28 cellular contexts compared by ENCODE assay signal in genomic region chr13:68550330-68550729, GRCh38.
DNase-seq lines count a peak whose midpoint lies in the region; ATAC-seq lines count a peak whose summit lies in the region.
"Had no signal": no experiment of that assay in that cellular context is flagged by ENCODE, and none has a peak within 500 bp of the region (broad histone marks: within the 10 kb centered on the region; RNA-seq: fewer than 3 reads in every experiment).

No MANE protein-coding gene starts in this region.

- no peaks in the 10 kb centered on the region for H3K36me3 Mint-ChIP-seq in stimulated activated memory B cell treated with anti-CD40 and anti-IgM and Interleukin-4, amounts not matched to agents 10 μg/mL and 1 μg/mL and 100 μg/mL, for 72 hours
- H3K36me3 Mint-ChIP-seq: activated CD4-positive, alpha-beta memory T cell treated with anti-CD3 and anti-CD28 coated beads for 36 hours; activated naive CD4-positive, alpha-beta T cell treated with anti-CD3 and anti-CD28 coated beads, Interleukin-2, amount 10 ng/mL, durations not matched to agents 7 days and 5 days had no signal

- H3K4me1 Mint-ChIP-seq in stimulated activated memory B cell treated with anti-CD40 and anti-IgM and Interleukin-4, amounts not matched to agents 10 μg/mL and 1 μg/mL and 100 μg/mL, for 72 hours: peaks cover 20% of the 10 kb centered on the region
- H3K4me1 Mint-ChIP-seq: activated naive CD4-positive, alpha-beta T cell treated with anti-CD3 and anti-CD28 coated beads, Interleukin-2, amount 10 ng/mL, durations not matched to agents 7 days and 5 days; GM23338; nephron progenitor cell had no signal

- no peak for DNase-seq in mucosa of gallbladder (ENCODE audit: low spot score)
- no peak for DNase-seq in NCI-H2171 (lab: John Stamatoyannopoulos, UW)
- no peak for DNase-seq in stimulated activated CD4-positive, alpha-beta T cell treated with anti-CD3 and anti-CD28 coated beads, Interleukin-4, amount 100 ng/mL, for 1 hour
- DNase-seq: activated B cell treated with CpG ODN at 0.5 μM for 24 hours; activated CD4-positive, alpha-beta memory T cell treated with anti-CD3 and anti-CD28 coated beads for 36 hours; activated naive CD4-positive, alpha-beta T cell treated with anti-CD3 and anti-CD28 coated beads, Interleukin-2, amount 10 ng/mL, durations not matched to agents 7 days and 5 days; activated T-cell treated with anti-CD3 and anti-CD28 coated beads, Interleukin-2, amount 50 U/mL, for 1 hour; anterior cingulate cortex; caudate nucleus; CD4-positive, alpha-beta T cell; dorsolateral prefrontal cortex; GDM1; heart left ventricle; left lung; NCI-H1105; NCI-H2081; NCI-H524; nephron progenitor cell; posterior cingulate gyrus; RPMI8226; sigmoid colon; SK-N-SH; stimulated activated naive CD4-positive, alpha-beta T cell had no signal

- no peak overlapping the region for H3K4me3 Mint-ChIP-seq in stimulated activated memory B cell treated with anti-CD40 and anti-IgM and Interleukin-4, amounts not matched to agents 10 μg/mL and 1 μg/mL and 100 μg/mL, for 72 hours
- H3K4me3 Mint-ChIP-seq: activated B cell treated with CpG ODN at 0.5 μM for 24 hours; activated CD4-positive, alpha-beta memory T cell treated with anti-CD3 and anti-CD28 coated beads for 36 hours; activated naive CD4-positive, alpha-beta T cell treated with anti-CD3 and anti-CD28 coated beads, Interleukin-2, amount 10 ng/mL, durations not matched to agents 7 days and 5 days; CD4-positive, alpha-beta T cell; GM23338; nephron progenitor cell had no signal

- no peak overlapping the region for H3K27ac Mint-ChIP-seq in stimulated activated memory B cell treated with anti-CD40 and anti-IgM and Interleukin-4, amounts not matched to agents 10 μg/mL and 1 μg/mL and 100 μg/mL, for 72 hours
- H3K27ac Mint-ChIP-seq: activated B cell treated with CpG ODN at 0.5 μM for 24 hours; activated CD4-positive, alpha-beta memory T cell treated with anti-CD3 and anti-CD28 coated beads for 36 hours; activated naive CD4-positive, alpha-beta T cell treated with anti-CD3 and anti-CD28 coated beads, Interleukin-2, amount 10 ng/mL, durations not matched to agents 7 days and 5 days; CD4-positive, alpha-beta T cell; GM23338; nephron progenitor cell had no signal

- no peaks in the 10 kb centered on the region for H3K9me3 Mint-ChIP-seq in stimulated activated memory B cell treated with anti-CD40 and anti-IgM and Interleukin-4, amounts not matched to agents 10 μg/mL and 1 μg/mL and 100 μg/mL, for 72 hours
- H3K9me3 Mint-ChIP-seq: activated B cell treated with CpG ODN at 0.5 μM for 24 hours, GM23338, nephron progenitor cell had no signal

- H3K27me3 Mint-ChIP-seq in stimulated activated memory B cell treated with anti-CD40 and anti-IgM and Interleukin-4, amounts not matched to agents 10 μg/mL and 1 μg/mL and 100 μg/mL, for 72 hours: no peaks in the 10 kb centered on the region
- H3K27me3 Mint-ChIP-seq: activated B cell treated with CpG ODN at 0.5 μM for 24 hours; activated CD4-positive, alpha-beta memory T cell treated with anti-CD3 and anti-CD28 coated beads for 36 hours; activated naive CD4-positive, alpha-beta T cell treated with anti-CD3 and anti-CD28 coated beads, Interleukin-2, amount 10 ng/mL, durations not matched to agents 7 days and 5 days; CD4-positive, alpha-beta T cell had no signal

- ATAC-seq in GM19395 (IDR thresholded peaks at IDR 0.05; ENCODE audit: unreplicated experiment) (peak; percentile 41), HG02798 (IDR thresholded peaks at IDR 0.05; ENCODE audit: poor library complexity, unreplicated experiment) (peak; percentile 37), HG03342 (IDR thresholded peaks at IDR 0.05; ENCODE audit: unreplicated experiment) (peak; percentile 62)
- ATAC-seq in stimulated activated memory B cell treated with anti-CD40 and anti-IgM and Interleukin-4, amounts not matched to agents 10 μg/mL and 1 μg/mL and 100 μg/mL, for 72 hours: peak; percentile 66
- ATAC-seq: GM23338, left lung had no signal
